Comparison of ENCODE assay signal across 9 cellular contexts in genomic region chr19:13860679-13861391, GRCh38. TPM values are rescaled to one million over a fixed set of nuclear protein-coding genes. Genes with fewer than 3 reads are reported as not detected.
DNase-seq lines count a peak whose midpoint lies in the region; TF ChIP-seq lines count a peak whose summit lies in the region.
"Had no signal": no experiment of that assay in that cellular context is flagged by ENCODE, and none has a peak within 500 bp of the region (broad histone marks: within the 10 kb centered on the region; RNA-seq: fewer than 3 reads in every experiment).

No MANE protein-coding gene starts in this region.

- no peaks in the 10 kb centered on the region; a peak in 1 of 22 replicates for H4K20me1 ChIP-seq in BLaER1 treated with 17β-estradiol and CSF1 and Interleukin-3, amounts not matched to agents 10 nM and 100 nM
- no peaks in the 10 kb centered on the region for H4K20me1 ChIP-seq in Loucy (ENCODE audit: insufficient read depth, low read length, poor library complexity, severe bottlenecking)
- peaks cover 3% of the 10 kb centered on the region for H4K20me1 ChIP-seq in osteoblast (ENCODE audit: insufficient read depth, low read length)

- H3K36me3 Mint-ChIP-seq in dendritic cell treated with granulocyte-macrophage colony-stimulating factor and Interleukin-4, amounts not matched to agents 40 ng/mL and 50 ng/mL, for 4 days (ENCODE audit: low read depth), result no peaks in the 10 kb centered on the region

- peaks cover 19 to 44% (median 39%) of the 10 kb centered on the region in 11 experiments for H3K27me3 ChIP-seq in BLaER1 treated with 17β-estradiol and CSF1 and Interleukin-3, amounts not matched to agents 10 nM and 100 nM
- no peaks in the 10 kb centered on the region for H3K27me3 ChIP-seq in Loucy (ENCODE audit: insufficient read depth, low read length, poor library complexity, severe bottlenecking)
- H3K27me3 ChIP-seq in osteoblast (ENCODE audit: insufficient read depth, low read length), result peaks cover under 1% of the 10 kb centered on the region

- peaks cover 22% of the 10 kb centered on the region for H3F3A ChIP-seq in Loucy (ENCODE audit: low read depth)

- H3K4me3 ChIP-seq in BLaER1 treated with 17β-estradiol and CSF1 and Interleukin-3, amounts not matched to agents 10 nM and 100 nM, result peak overlapping the region in 1 of 10 experiments; percentile 55; a peak in 2 of 20 replicates
- H3K4me3 ChIP-seq in Loucy (ENCODE audit: low read length, poor library complexity, severe bottlenecking), result no peak overlapping the region
- no peak overlapping the region for H3K4me3 ChIP-seq in osteoblast (ENCODE audit: insufficient read depth, low read length)

- H3K9me2 ChIP-seq in Loucy (replicated peaks; ENCODE audit: low read depth, low read length), result no peaks in the 10 kb centered on the region

- H3K4me1 ChIP-seq in BLaER1 treated with 17β-estradiol and CSF1 and Interleukin-3, amounts not matched to agents 10 nM and 100 nM, result peaks cover 18 to 44% (median 28%) of the 10 kb centered on the region in 10 experiments
- peaks cover 29% of the 10 kb centered on the region for H3K4me1 ChIP-seq in Loucy (ENCODE audit: insufficient read depth, low read length, poor library complexity, severe bottlenecking)
- peaks cover 9% of the 10 kb centered on the region for H3K4me1 ChIP-seq in osteoblast (ENCODE audit: insufficient read depth, low read length)

- peaks cover under 1% of the 10 kb centered on the region; the same call in 1 of the 2 replicates for H3K79me2 ChIP-seq in Loucy (ENCODE audit: insufficient read depth, low read length)
- H3K79me2 ChIP-seq in osteoblast (ENCODE audit: insufficient read depth, low read length), result no peaks in the 10 kb centered on the region

- no peaks in the 10 kb centered on the region for H3K36me3 ChIP-seq in BLaER1 treated with 17β-estradiol and CSF1 and Interleukin-3, amounts not matched to agents 10 nM and 100 nM
- no peaks in the 10 kb centered on the region for H3K36me3 ChIP-seq in Loucy (ENCODE audit: insufficient read depth, low read length)
- no peaks in the 10 kb centered on the region for H3K36me3 ChIP-seq in osteoblast (ENCODE audit: insufficient read depth, low read length)

- DNase-seq in osteoblast (ENCODE audit: insufficient read length, low spot score, missing footprints) (no peak), retina (no peak), activated gamma-delta T cell treated with Interleukin-2 at 50 U/mL for 16 hours (no peak), NCI-H2081 treated with DMSO at 0.1 percent for 48 hours (lab: John Stamatoyannopoulos, UW) (no peak), NCI-H748 treated with DMSO at 0.1 percent for 48 hours (lab: John Stamatoyannopoulos, UW) (no peak)
- DNase-seq: NCI-H1417 treated with DMSO at 0.1 percent for 48 hours had no signal

- peak overlapping the region in 4 of 11 experiments; percentile 46 to 70 (median 68); a peak in 5 of 22 replicates for H3K9ac ChIP-seq in BLaER1 treated with 17β-estradiol and CSF1 and Interleukin-3, amounts not matched to agents 10 nM and 100 nM
- H3K9ac ChIP-seq in Loucy (ENCODE audit: low read depth, low read length, poor library complexity, severe bottlenecking), result no peak overlapping the region

- peaks cover 44% of the 10 kb centered on the region for H3K4me1 Mint-ChIP-seq in dendritic cell treated with granulocyte-macrophage colony-stimulating factor and Interleukin-4, amounts not matched to agents 40 ng/mL and 50 ng/mL, for 4 days (ENCODE audit: low read depth)

- no peaks in the 10 kb centered on the region for H3K9me3 ChIP-seq in BLaER1 treated with 17β-estradiol and CSF1 and Interleukin-3, amounts not matched to agents 10 nM and 100 nM (replicated peaks in 1 of 11)
- H3K9me3 ChIP-seq in Loucy (ENCODE audit: insufficient read depth, low read depth, low read length) (no peaks in the 10 kb centered on the region), osteoblast (ENCODE audit: low read depth, low read length) (no peaks in the 10 kb centered on the region)

- peaks cover 18% of the 10 kb centered on the region for H3K27me3 Mint-ChIP-seq in dendritic cell treated with granulocyte-macrophage colony-stimulating factor and Interleukin-4, amounts not matched to agents 40 ng/mL and 50 ng/mL, for 4 days

- no peaks in the 10 kb centered on the region for H3K9me3 Mint-ChIP-seq in dendritic cell treated with granulocyte-macrophage colony-stimulating factor and Interleukin-4, amounts not matched to agents 40 ng/mL and 50 ng/mL, for 4 days

- peak overlapping the region; percentile 84 to 98 (median 94) for H3K4me2 ChIP-seq in BLaER1 treated with 17β-estradiol and CSF1 and Interleukin-3, amounts not matched to agents 10 nM and 100 nM
- peak overlapping the region; percentile 97 for H3K4me2 ChIP-seq in Loucy (ENCODE audit: low read depth, low read length, poor library complexity, severe bottlenecking)
- no peak overlapping the region for H3K4me2 ChIP-seq in osteoblast (ENCODE audit: insufficient read depth, low read length)

- H2AFZ ChIP-seq in Loucy (ENCODE audit: low read length) (peak overlapping the region; percentile 81; the same call in 1 of the 2 replicates), osteoblast (ENCODE audit: low read length) (no peak overlapping the region)

- peak overlapping the region; percentile 87 for H3K4me3 Mint-ChIP-seq in dendritic cell treated with granulocyte-macrophage colony-stimulating factor and Interleukin-4, amounts not matched to agents 40 ng/mL and 50 ng/mL, for 4 days

- TF ChIP-seq CTCF in Loucy (conservative IDR thresholded peaks at IDR 0.05; ENCODE audit: low read length) (no peak), osteoblast (IDR thresholded peaks at IDR 0.05; ENCODE audit: extremely low read depth, low read depth, low read length) (no peak)

- H3K27ac Mint-ChIP-seq in dendritic cell treated with granulocyte-macrophage colony-stimulating factor and Interleukin-4, amounts not matched to agents 40 ng/mL and 50 ng/mL, for 4 days, result peak overlapping the region; percentile 97

- intact Hi-C loops in dendritic cell treated with granulocyte-macrophage colony-stimulating factor and Interleukin-4, amounts not matched to agents 40 ng/mL and 50 ng/mL, for 4 days (cut with micrococcal nuclease), result loop anchor here (2.0 to 10.0 kb wide), 2 partner anchors 14 to 266 kb away; no protein-coding TSS in a partner anchor

- peak overlapping the region in 8 of 11 experiments; percentile 47 to 71 (median 63); a peak in 14 of 22 replicates for H3K27ac ChIP-seq in BLaER1 treated with 17β-estradiol and CSF1 and Interleukin-3, amounts not matched to agents 10 nM and 100 nM
- H3K27ac ChIP-seq in osteoblast (ENCODE audit: low read depth, low read length), result peak overlapping the region; percentile 79

RNA-seq across cellular contexts. Expression of gene NANOS3, which starts 16.1 kb away (rescaled TPM):
- total RNA-seq in osteoblast, result 0.59 TPM in 1 of 2 replicates, not detected in the other

RNA-seq across cellular contexts. Expression of gene BRME1, which starts 45.1 kb away (rescaled TPM):
- total RNA-seq in osteoblast, result 0.59 and 0.72 TPM in 2 replicates

RNA-seq across cellular contexts. Expression of gene CC2D1A, which starts 45.2 kb away (rescaled TPM):
- 19.2 and 22.4 TPM in 2 replicates for total RNA-seq in osteoblast
